ENCODE assay signal across 14 cellular contexts in genomic region chr5:27473300-27474053, GRCh38.
DNase-seq lines count a peak whose midpoint lies in the region; FAIRE-seq and TF ChIP-seq lines count a peak whose summit lies in the region.
"Had no signal": no experiment of that assay in that cellular context is flagged by ENCODE, and none has a peak within 500 bp of the region (broad histone marks: within the 10 kb centered on the region; RNA-seq: fewer than 3 reads in every experiment).

No MANE protein-coding gene starts in this region.

- peak; percentile 39 for DNase-seq in SIG-M5 treated with dmso at 0.1 percent for 504 hours (lab: John Stamatoyannopoulos, UW; ENCODE audit: unreplicated experiment)
- no peak for DNase-seq in SIG-M5 (lab: John Stamatoyannopoulos, UW)
- no peak for DNase-seq in Karpas-422
- DNase-seq in adipocyte (ENCODE audit: low read depth) = no peak
- peak; percentile 50 for DNase-seq in neural progenitor cell (ENCODE audit: low spot score)
- no peak for DNase-seq in GM12891 (ENCODE audit: insufficient read length, low spot score)
- no peak for DNase-seq in stimulated activated CD4-positive, alpha-beta T cell treated with anti-CD3 and anti-CD28 coated beads, Interleukin-15, amount 100 ng/mL, for 24 hours
- no peak for DNase-seq in DMS153 treated with DMSO at 0.1 percent for 48 hours (lab: John Stamatoyannopoulos, UW; ENCODE audit: unreplicated experiment)
- DNase-seq: activated CD4-positive, alpha-beta T cell treated with anti-CD3 and anti-CD28 coated beads, Interleukin-2, amount 50 U/mL, for 48 hours; activated naive CD8-positive, alpha-beta T cell treated with anti-CD3 and anti-CD28 coated beads for 36 hours; DMS53; SHP77 had no signal

- peaks cover 8% of the 10 kb centered on the region for H3K4me1 Mint-ChIP-seq in neural progenitor cell
- H3K4me1 Mint-ChIP-seq: activated naive CD8-positive, alpha-beta T cell treated with anti-CD3 and anti-CD28 coated beads for 36 hours had no signal

- peaks cover 8% of the 10 kb centered on the region for H3F3A ChIP-seq in neural progenitor cell (ENCODE audit: low read depth)

- TF ChIP-seq CTCF in neural progenitor cell (IDR thresholded peaks at IDR 0.05) = no peak

- H3K9me2 ChIP-seq in Karpas-422 (replicated peaks; ENCODE audit: insufficient read depth, low read length) = no peaks in the 10 kb centered on the region

- H3K4me3 ChIP-seq in Karpas-422 (ENCODE audit: low read length) (no peak overlapping the region), adipocyte (ENCODE audit: low read length) (peak overlapping the region; percentile 71), neural progenitor cell (peak overlapping the region; percentile 65)

- H3K9me3 Mint-ChIP-seq in neural progenitor cell = peaks cover 23% of the 10 kb centered on the region

- no peak for FAIRE-seq in GM12891 (lab: Jason Lieb, UNC)
- FAIRE-seq: frontal cortex had no signal

- no peaks in the 10 kb centered on the region for H3K4me1 ChIP-seq in Karpas-422 (ENCODE audit: low read length)
- no peaks in the 10 kb centered on the region for H3K4me1 ChIP-seq in adipocyte (ENCODE audit: control insufficient read depth, insufficient read depth, low read length)
- H3K4me1 ChIP-seq in neural progenitor cell = peaks cover 8% of the 10 kb centered on the region

- H3K79me2 ChIP-seq in Karpas-422 (ENCODE audit: low read length) (no peaks in the 10 kb centered on the region), neural progenitor cell (ENCODE audit: low read depth) (peaks cover 68% of the 10 kb centered on the region)

- TF ChIP-seq POLR2A in GM12891 (IDR thresholded peaks at IDR 0.05; ENCODE audit: low read depth, low read length) = no peak

- H2AFZ ChIP-seq in Karpas-422 (ENCODE audit: low read length) (peak overlapping the region; percentile 74), neural progenitor cell (replicated peaks) (no peak overlapping the region)

- H3K27ac ChIP-seq in Karpas-422 (ENCODE audit: low read length) (no peak overlapping the region), neural progenitor cell (peak overlapping the region; percentile 86)
- H3K27ac ChIP-seq: KMS-11 had no signal

- no peaks in the 10 kb centered on the region for H3K36me3 ChIP-seq in Karpas-422 (ENCODE audit: insufficient read depth, low read length)
- H3K36me3 ChIP-seq in adipocyte (ENCODE audit: control insufficient read depth, insufficient read depth, low read length, severe bottlenecking) = peaks cover 13% of the 10 kb centered on the region
- peaks cover 40% of the 10 kb centered on the region for H3K36me3 ChIP-seq in neural progenitor cell

- H3K27ac Mint-ChIP-seq in neural progenitor cell = no peak overlapping the region
- H3K27ac Mint-ChIP-seq: activated naive CD8-positive, alpha-beta T cell treated with anti-CD3 and anti-CD28 coated beads for 36 hours had no signal

- H3K36me3 Mint-ChIP-seq in neural progenitor cell = no peaks in the 10 kb centered on the region
- H3K36me3 Mint-ChIP-seq: activated naive CD8-positive, alpha-beta T cell treated with anti-CD3 and anti-CD28 coated beads for 36 hours had no signal

- H3K9ac ChIP-seq in Karpas-422 (ENCODE audit: low read length) (no peak overlapping the region), adipocyte (ENCODE audit: low read length) (peak overlapping the region; percentile 74), neural progenitor cell (peak overlapping the region; percentile 74)
- H3K9ac ChIP-seq: KMS-11 had no signal

- peaks cover 8% of the 10 kb centered on the region for H3K9me3 ChIP-seq in Karpas-422 (ENCODE audit: low read length)
- peaks cover 14% of the 10 kb centered on the region for H3K9me3 ChIP-seq in adipocyte (ENCODE audit: control insufficient read depth, low read length)
- H3K9me3 ChIP-seq in neural progenitor cell (ENCODE audit: low read depth) = peaks cover 13% of the 10 kb centered on the region

- no peaks in the 10 kb centered on the region for H4K20me1 ChIP-seq in Karpas-422 (ENCODE audit: insufficient read depth, low read depth, low read length)
- H4K20me1 ChIP-seq in neural progenitor cell (ENCODE audit: low read depth) = peaks cover 7% of the 10 kb centered on the region

- H3K4me3 Mint-ChIP-seq in neural progenitor cell = no peak overlapping the region
- H3K4me3 Mint-ChIP-seq: activated naive CD8-positive, alpha-beta T cell treated with anti-CD3 and anti-CD28 coated beads for 36 hours had no signal

- no peaks in the 10 kb centered on the region for H3K27me3 Mint-ChIP-seq in neural progenitor cell (ENCODE audit: insufficient read depth, low read depth)
- H3K27me3 Mint-ChIP-seq: activated naive CD8-positive, alpha-beta T cell treated with anti-CD3 and anti-CD28 coated beads for 36 hours had no signal

- H3K4me2 ChIP-seq in Karpas-422 (ENCODE audit: low read depth, low read length, poor library complexity, severe bottlenecking) (no peak overlapping the region), neural progenitor cell (peak overlapping the region; percentile 67)
- H3K4me2 ChIP-seq: KMS-11 had no signal

- no peaks in the 10 kb centered on the region for H3K27me3 ChIP-seq in Karpas-422 (ENCODE audit: low read length)
- H3K27me3 ChIP-seq in adipocyte (replicated peaks; ENCODE audit: control insufficient read depth, insufficient read depth, low read length) = no peaks in the 10 kb centered on the region
- no peaks in the 10 kb centered on the region for H3K27me3 ChIP-seq in neural progenitor cell

TF ChIP-seq in GM12891, 5 proteins besides CTCF, POLR2A, EP300 and RAD21:
- no peak for TF ChIP-seq PAX5 (IDR thresholded peaks at IDR 0.05; ENCODE audit: insufficient read depth, low read length, severe bottlenecking)
- TF ChIP-seq TAF1 (IDR thresholded peaks at IDR 0.05; ENCODE audit: low read depth, low read length) = no peak
- no peak for TF ChIP-seq SPI1 (IDR thresholded peaks at IDR 0.05; ENCODE audit: low read depth, low read length)
- no peak for TF ChIP-seq POLR2AphosphoS5 (IDR thresholded peaks at IDR 0.05; ENCODE audit: low read depth, low read length)
- no peak for TF ChIP-seq POU2F2 (IDR thresholded peaks at IDR 0.05; ENCODE audit: low read depth, low read length)

Comparison
In these comparisons a context has a peak if more than half of its experiments do, and no peak if none do; other contexts are left out.
1. DNase-seq: peak in SIG-M5 treated with dmso at 0.1 percent for 504 hours (single experiment) and neural progenitor cell (single experiment); none in SIG-M5 (single experiment), Karpas-422 (single experiment), adipocyte (single experiment), GM12891 (single experiment), stimulated activated CD4-positive, alpha-beta T cell treated with anti-CD3 and anti-CD28 coated beads, Interleukin-15, amount 100 ng/mL, for 24 hours (single experiment) and DMS153 treated with DMSO at 0.1 percent for 48 hours (single experiment).